Comparison of ENCODE assay signal across 20 cellular contexts in the genomic region with DNA sequence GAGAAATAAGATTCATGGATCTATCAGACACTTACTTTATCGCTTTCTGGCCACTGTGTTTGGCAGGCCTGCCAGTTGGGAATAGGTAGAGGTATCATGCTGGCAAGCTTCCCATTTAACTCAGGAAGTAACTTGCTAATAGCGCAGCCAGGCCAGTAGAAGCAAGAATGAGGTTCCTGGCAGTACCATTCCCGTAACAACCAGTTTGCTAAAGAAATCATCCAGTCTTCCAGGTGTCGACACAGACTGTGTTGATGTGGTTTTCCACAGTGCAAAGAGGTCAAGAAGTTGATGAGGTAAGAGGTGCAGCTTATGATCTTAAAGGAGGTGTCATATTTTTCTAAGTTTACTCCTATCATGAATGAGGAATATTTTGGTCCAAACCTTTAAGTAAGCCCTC. TPM values are rescaled to one million over a fixed set of nuclear protein-coding genes. Genes with fewer than 3 reads are reported as not detected.
DNase-seq lines count a peak whose midpoint lies in the region; ATAC-seq and TF ChIP-seq lines count a peak whose summit lies in the region.
"Had no signal": no experiment of that assay in that cellular context is flagged by ENCODE, and none has a peak within 500 bp of the region (broad histone marks: within the 10 kb centered on the region; RNA-seq: fewer than 3 reads in every experiment).

No MANE protein-coding gene starts in this region.

- no peaks in the 10 kb centered on the region for H3K9me3 Mint-ChIP-seq in H9
- no peaks in the 10 kb centered on the region for H3K9me3 Mint-ChIP-seq in WTC11
- H3K9me3 Mint-ChIP-seq in nephron progenitor cell = no peaks in the 10 kb centered on the region

- no peaks in the 10 kb centered on the region for H3K23me2 ChIP-seq in H9 (ENCODE audit: insufficient read length, low read depth, low read length, poor library complexity, severe bottlenecking)

- H3K79me1 ChIP-seq in H9 (ENCODE audit: insufficient read depth, low read depth, low read length, poor library complexity, severe bottlenecking) = no peaks in the 10 kb centered on the region

- H3K56ac ChIP-seq in H9 (ENCODE audit: insufficient read length, low read depth, low read length) = no peak overlapping the region

- H3K4me1 Mint-ChIP-seq in H9 (peaks cover 0 to 12% of the 10 kb centered on the region in 2 experiments; a peak in 3 of 4 replicates), WTC11 (peaks cover 23% of the 10 kb centered on the region), nephron progenitor cell (no peaks in the 10 kb centered on the region)

- H2BK12ac ChIP-seq in H9 (ENCODE audit: insufficient read length, low read depth, low read length) = no peak overlapping the region

- H3T11ph ChIP-seq in H9 (ENCODE audit: low read length) = no peak overlapping the region

- H3K79me2 ChIP-seq in H9 (ENCODE audit: insufficient read depth, low read length) = no peaks in the 10 kb centered on the region

- H3K9me3 ChIP-seq in H9 (ENCODE audit: control insufficient read depth, low read depth, low read length) = no peaks in the 10 kb centered on the region
- H3K9me3 ChIP-seq: BE2C, Peyer's patch, SJCRH30 had no signal

- no CpG with 5 or more reads among the region's 4 CpGs for WGBS in H9 (ENCODE audit: extremely low coverage, insufficient read length, low lambda C conversion rate)

- H3K4me3 Mint-ChIP-seq in H9 = no peak overlapping the region
- H3K4me3 Mint-ChIP-seq in WTC11 = no peak overlapping the region
- no peak overlapping the region for H3K4me3 Mint-ChIP-seq in nephron progenitor cell

- H3K4me1 ChIP-seq in H9 (ENCODE audit: insufficient read depth, low read length) = no peaks in the 10 kb centered on the region; the same call in 1 of the 2 replicates
- H3K4me1 ChIP-seq: Peyer's patch had no signal

- H3K4ac ChIP-seq in H9 (ENCODE audit: low read depth, low read length) = no peak overlapping the region

- H4K20me1 ChIP-seq in H9 (ENCODE audit: control insufficient read depth, insufficient read depth, insufficient read length) = no peaks in the 10 kb centered on the region

- H4K91ac ChIP-seq in H9 (ENCODE audit: insufficient read length, low read depth, low read length) = no peak overlapping the region

- no peak overlapping the region for H3K9ac ChIP-seq in H9 (ENCODE audit: extremely low read depth, insufficient read length, low read length)
- H3K9ac ChIP-seq: GM23248 had no signal

- H3K27ac Mint-ChIP-seq in H9 (no peak overlapping the region), WTC11 (peak overlapping the region; percentile 70; the same call in 1 of the 2 replicates), nephron progenitor cell (peak overlapping the region; percentile 23)

- no peak overlapping the region for H2AK5ac ChIP-seq in H9 (ENCODE audit: insufficient read length, low read length)

- no peaks in the 10 kb centered on the region for H3K27me3 ChIP-seq in H9 (ENCODE audit: insufficient read depth, low read length)
- H3K27me3 ChIP-seq: BE2C, Peyer's patch, SJCRH30 had no signal

- H2BK120ac ChIP-seq in H9 (ENCODE audit: low read depth, low read length, poor library complexity, severe bottlenecking) = no peak overlapping the region

- H3K27me3 Mint-ChIP-seq in H9 (ENCODE audit: low read depth) (no peaks in the 10 kb centered on the region), WTC11 (ENCODE audit: low read depth) (no peaks in the 10 kb centered on the region), nephron progenitor cell (ENCODE audit: low read depth, poor library complexity) (no peaks in the 10 kb centered on the region)

- no peak overlapping the region for H2BK15ac ChIP-seq in H9 (ENCODE audit: low read depth, low read length)

- H3K4me2 ChIP-seq in H9 (ENCODE audit: insufficient read depth, insufficient read length, low read length) = no peak overlapping the region

- POLR2A ChIA-PET in WTC11 (lab: Charles Lee) = no interaction called here

- H3K36me3 Mint-ChIP-seq in H9 (ENCODE audit: insufficient read depth in 1 of 3, low read depth in 3 of 3) (no peaks in the 10 kb centered on the region), WTC11 (no peaks in the 10 kb centered on the region), nephron progenitor cell (ENCODE audit: low read depth) (no peaks in the 10 kb centered on the region)

- no peak overlapping the region for H3K14ac ChIP-seq in H9 (ENCODE audit: insufficient read depth, low read length)

- no peak for DNase-seq in H9
- DNase-seq in WTC11 (ENCODE audit: low spot score) = no peak
- DNase-seq in epithelial cell of prostate (ENCODE audit: low read depth, low spot score) = peak; percentile 31
- DNase-seq in nephron progenitor cell = no peak
- no peak for DNase-seq in NCI-H1105 treated with DMSO at 0.1 percent for 48 hours (lab: John Stamatoyannopoulos, UW)
- DNase-seq in SW 1271 (lab: John Stamatoyannopoulos, UW) = no peak
- DNase-seq in activated CD4-positive, alpha-beta T cell treated with anti-CD3 and anti-CD28 coated beads, Interleukin-2, amount 50 U/mL, for 48 hours = no peak
- DNase-seq: BE2C, EL, GM23248, HCEC 1CT, KBM-7, NCI-H1092, NCI-H1436 treated with DMSO at 0.1 percent for 48 hours, NCI-H1930, NCI-H510A, NCI-H748 treated with DMSO at 0.1 percent for 48 hours, Peyer's patch, SJCRH30 had no signal

- H2BK5ac ChIP-seq in H9 (ENCODE audit: insufficient read length, low read length) = no peak overlapping the region

- no peak overlapping the region for H3K18ac ChIP-seq in H9 (ENCODE audit: insufficient read length, low read depth, low read length)

- H4K8ac ChIP-seq in H9 (replicated peaks; ENCODE audit: insufficient read length, low read depth, low read length) = no peak overlapping the region

- no peak overlapping the region for H3K23ac ChIP-seq in H9 (ENCODE audit: insufficient read length, low read depth, low read length)

- no peak overlapping the region for H4K5ac ChIP-seq in H9 (ENCODE audit: insufficient read length, low read depth, low read length)

- ATAC-seq in WTC11 = peak; percentile 24; the same call in 1 of the 2 replicates

- H3K27ac ChIP-seq in H9 (ENCODE audit: insufficient read length, low read depth, low read length) (peak overlapping the region; percentile 65), epithelial cell of prostate (no peak overlapping the region)
- H3K27ac ChIP-seq: GM23248, HL-60, Peyer's patch, SJCRH30 had no signal

- CTCF ChIA-PET in WTC11 (lab: Charles Lee) = interaction anchor here (1.2 to 1.3 kb wide), 2 partner anchors 55 to 252 kb away, joined by 3 to 6 read pairs; no protein-coding TSS in a partner anchor

- no peak for TF ChIP-seq CTCF in H9 (conservative IDR thresholded peaks at IDR 0.05)
- TF ChIP-seq CTCF in WTC11 (IDR thresholded peaks at IDR 0.05) = no peak
- no peak for TF ChIP-seq CTCF in nephron progenitor cell (IDR thresholded peaks at IDR 0.05)

- H2AFZ ChIP-seq in H9 (ENCODE audit: low read length) = no peak overlapping the region
- H2AFZ ChIP-seq: GM23248 had no signal

- H2BK20ac ChIP-seq in H9 (ENCODE audit: low read depth, low read length, poor library complexity, severe bottlenecking) = no peak overlapping the region

TF ChIP-seq in WTC11, 78 proteins besides CTCF, POLR2A, EP300 and RAD21:
- TF ChIP-seq FOXK1 (CRISPR knock-in tag; IDR thresholded peaks at IDR 0.05) = no peak
- TF ChIP-seq TEAD1 (CRISPR knock-in tag; IDR thresholded peaks at IDR 0.05) = no peak
- no peak for TF ChIP-seq TP53 (CRISPR knock-in tag; IDR thresholded peaks at IDR 0.05)
- TF ChIP-seq, protein P1, sequence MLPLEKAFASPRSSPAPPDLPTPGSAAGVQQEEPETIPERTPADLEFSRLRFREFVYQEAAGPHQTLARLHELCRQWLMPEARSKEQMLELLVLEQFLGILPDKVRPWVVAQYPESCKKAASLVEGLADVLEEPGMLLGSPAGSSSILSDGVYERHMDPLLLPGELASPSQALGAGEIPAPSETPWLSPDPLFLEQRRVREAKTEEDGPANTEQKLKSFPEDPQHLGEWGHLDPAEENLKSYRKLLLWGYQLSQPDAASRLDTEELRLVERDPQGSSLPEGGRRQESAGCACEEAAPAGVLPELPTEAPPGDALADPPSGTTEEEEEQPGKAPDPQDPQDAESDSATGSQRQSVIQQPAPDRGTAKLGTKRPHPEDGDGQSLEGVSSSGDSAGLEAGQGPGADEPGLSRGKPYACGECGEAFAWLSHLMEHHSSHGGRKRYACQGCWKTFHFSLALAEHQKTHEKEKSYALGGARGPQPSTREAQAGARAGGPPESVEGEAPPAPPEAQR (CRISPR knock-in tag; IDR thresholded peaks at IDR 0.05) = no peak
- TF ChIP-seq ATF1 (CRISPR knock-in tag; IDR thresholded peaks at IDR 0.05) = no peak
- TF ChIP-seq, protein P2, sequence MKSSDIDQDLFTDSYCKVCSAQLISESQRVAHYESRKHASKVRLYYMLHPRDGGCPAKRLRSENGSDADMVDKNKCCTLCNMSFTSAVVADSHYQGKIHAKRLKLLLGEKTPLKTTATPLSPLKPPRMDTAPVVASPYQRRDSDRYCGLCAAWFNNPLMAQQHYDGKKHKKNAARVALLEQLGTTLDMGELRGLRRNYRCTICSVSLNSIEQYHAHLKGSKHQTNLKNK (CRISPR knock-in tag; IDR thresholded peaks at IDR 0.05) = no peak
- TF ChIP-seq FOXP1 (CRISPR knock-in tag; IDR thresholded peaks at IDR 0.05; ENCODE audit: borderline replicate concordance) = no peak
- TF ChIP-seq NFE2L1 (CRISPR knock-in tag; IDR thresholded peaks at IDR 0.05) = no peak
- TF ChIP-seq OVOL2 (CRISPR knock-in tag; IDR thresholded peaks at IDR 0.05; ENCODE audit: borderline replicate concordance) = no peak
- TF ChIP-seq, protein P3, sequence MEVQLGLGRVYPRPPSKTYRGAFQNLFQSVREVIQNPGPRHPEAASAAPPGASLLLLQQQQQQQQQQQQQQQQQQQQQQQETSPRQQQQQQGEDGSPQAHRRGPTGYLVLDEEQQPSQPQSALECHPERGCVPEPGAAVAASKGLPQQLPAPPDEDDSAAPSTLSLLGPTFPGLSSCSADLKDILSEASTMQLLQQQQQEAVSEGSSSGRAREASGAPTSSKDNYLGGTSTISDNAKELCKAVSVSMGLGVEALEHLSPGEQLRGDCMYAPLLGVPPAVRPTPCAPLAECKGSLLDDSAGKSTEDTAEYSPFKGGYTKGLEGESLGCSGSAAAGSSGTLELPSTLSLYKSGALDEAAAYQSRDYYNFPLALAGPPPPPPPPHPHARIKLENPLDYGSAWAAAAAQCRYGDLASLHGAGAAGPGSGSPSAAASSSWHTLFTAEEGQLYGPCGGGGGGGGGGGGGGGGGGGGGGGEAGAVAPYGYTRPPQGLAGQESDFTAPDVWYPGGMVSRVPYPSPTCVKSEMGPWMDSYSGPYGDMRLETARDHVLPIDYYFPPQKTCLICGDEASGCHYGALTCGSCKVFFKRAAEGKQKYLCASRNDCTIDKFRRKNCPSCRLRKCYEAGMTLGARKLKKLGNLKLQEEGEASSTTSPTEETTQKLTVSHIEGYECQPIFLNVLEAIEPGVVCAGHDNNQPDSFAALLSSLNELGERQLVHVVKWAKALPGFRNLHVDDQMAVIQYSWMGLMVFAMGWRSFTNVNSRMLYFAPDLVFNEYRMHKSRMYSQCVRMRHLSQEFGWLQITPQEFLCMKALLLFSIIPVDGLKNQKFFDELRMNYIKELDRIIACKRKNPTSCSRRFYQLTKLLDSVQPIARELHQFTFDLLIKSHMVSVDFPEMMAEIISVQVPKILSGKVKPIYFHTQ (CRISPR knock-in tag; IDR thresholded peaks at IDR 0.05) = no peak

RNA-seq across cellular contexts. Expression of a gene that starts 46.2 kb away (rescaled TPM):
- total RNA-seq in H9 (2021) (34.3 and 42.0 TPM in 2 replicates), WTC11 (2021) (30.4 to 32.7 TPM (median 31.7 TPM) in 3 replicates)

Comparison
In these comparisons a context has a peak if more than half of its experiments do, and no peak if none do; other contexts are left out.
1. H3K27ac Mint-ChIP-seq: peak in WTC11 (single experiment) and nephron progenitor cell (single experiment); none in H9 (0 of 3).